Comparison of ENCODE assay signal across 8 cellular contexts in the genomic region with DNA sequence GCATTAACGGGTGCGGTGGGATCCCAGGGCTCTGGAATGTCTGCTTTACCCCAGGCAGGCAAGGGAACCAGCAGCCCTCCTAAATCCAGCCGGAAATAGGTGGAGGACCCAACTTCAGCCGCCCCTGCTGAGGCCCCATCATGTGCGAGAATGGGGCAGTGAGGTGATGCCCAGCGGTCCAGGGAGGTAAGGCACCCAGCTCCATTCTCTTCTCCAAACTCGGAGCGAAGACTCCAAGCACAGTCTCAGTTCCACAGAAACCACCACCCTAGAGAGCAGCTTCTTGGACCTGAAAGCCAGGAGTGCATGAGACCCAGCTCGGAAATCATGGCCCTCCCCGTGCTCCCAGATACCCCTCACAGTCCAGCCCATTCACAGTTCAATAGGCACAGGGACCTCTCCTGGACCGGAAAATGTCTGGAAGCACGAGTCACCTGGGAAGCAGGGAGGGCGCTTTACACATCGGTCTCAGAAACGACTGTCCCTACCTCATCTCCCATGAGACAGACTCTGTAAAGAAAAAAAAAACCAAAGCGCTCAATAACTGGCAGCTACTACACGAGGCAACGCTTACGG. TPM values are rescaled to one million over a fixed set of nuclear protein-coding genes. Genes with fewer than 3 reads are reported as not detected.
DNase-seq lines count a peak whose midpoint lies in the region; ATAC-seq and TF ChIP-seq lines count a peak whose summit lies in the region.

No MANE protein-coding gene starts in this region.

- peak overlapping the region; percentile 65 for H3K4me3 Mint-ChIP-seq in activated naive CD8-positive, alpha-beta T cell
- no peak overlapping the region for H3K4me3 Mint-ChIP-seq in activated naive CD8-positive, alpha-beta T cell treated with anti-CD3 and anti-CD28 coated beads, Interleukin-2, amount 50 U/mL, for 24 hours
- H3K4me3 Mint-ChIP-seq in activated CD8-positive, alpha-beta T cell treated with anti-CD3 and anti-CD28 coated beads, Interleukin-2, amount 10 ng/mL, durations not matched to agents 7 days and 5 days: peak overlapping the region; percentile 25

- POLR2A ChIA-PET in activated CD8-positive, alpha-beta T cell treated with anti-CD3 and anti-CD28 coated beads, Interleukin-2, amount 10 ng/mL, durations not matched to agents 7 days and 5 days (lab: Charles Lee): no interaction called here

- WGBS in tibial nerve, 2 donors: 51 to 52% methylated on average over 18 to 19 of the region's 19 CpGs

- no peaks in the 10 kb centered on the region for H3K36me3 Mint-ChIP-seq in activated naive CD8-positive, alpha-beta T cell
- H3K36me3 Mint-ChIP-seq in activated naive CD8-positive, alpha-beta T cell treated with anti-CD3 and anti-CD28 coated beads, Interleukin-2, amount 50 U/mL, for 24 hours (ENCODE audit: low read depth): no peaks in the 10 kb centered on the region
- H3K36me3 Mint-ChIP-seq in activated CD8-positive, alpha-beta T cell treated with anti-CD3 and anti-CD28 coated beads, Interleukin-2, amount 10 ng/mL, durations not matched to agents 7 days and 5 days (ENCODE audit: low read depth): no peaks in the 10 kb centered on the region

- ATAC-seq in activated naive CD8-positive, alpha-beta T cell treated with anti-CD3 and anti-CD28 coated beads, Interleukin-2, amount 50 U/mL, for 24 hours: no peak
- no peak for ATAC-seq in activated CD8-positive, alpha-beta T cell treated with anti-CD3 and anti-CD28 coated beads, Interleukin-2, amount 10 ng/mL, durations not matched to agents 7 days and 5 days
- ATAC-seq in HG02840 (IDR thresholded peaks at IDR 0.05; ENCODE audit: low FRiP score, unreplicated experiment) (no peak), GM21423 (IDR thresholded peaks at IDR 0.05; ENCODE audit: unreplicated experiment) (no peak)

- H3K9me3 ChIP-seq in tibial nerve: no peaks in the 10 kb centered on the region

- no peak for TF ChIP-seq POLR2A in tibial nerve (IDR thresholded peaks at IDR 0.05)

- H3K4me1 Mint-ChIP-seq in activated naive CD8-positive, alpha-beta T cell (ENCODE audit: low read depth): peaks cover 5% of the 10 kb centered on the region
- H3K4me1 Mint-ChIP-seq in activated naive CD8-positive, alpha-beta T cell treated with anti-CD3 and anti-CD28 coated beads, Interleukin-2, amount 50 U/mL, for 24 hours: peaks cover 7% of the 10 kb centered on the region
- H3K4me1 Mint-ChIP-seq in activated CD8-positive, alpha-beta T cell treated with anti-CD3 and anti-CD28 coated beads, Interleukin-2, amount 10 ng/mL, durations not matched to agents 7 days and 5 days (ENCODE audit: low read depth): peaks cover 10% of the 10 kb centered on the region

- TF ChIP-seq CTCF in tibial nerve (IDR thresholded peaks at IDR 0.05): no peak

- no peaks in the 10 kb centered on the region for H3K9me3 Mint-ChIP-seq in activated naive CD8-positive, alpha-beta T cell (ENCODE audit: low read depth)
- H3K9me3 Mint-ChIP-seq in activated naive CD8-positive, alpha-beta T cell treated with anti-CD3 and anti-CD28 coated beads, Interleukin-2, amount 50 U/mL, for 24 hours: no peaks in the 10 kb centered on the region
- H3K9me3 Mint-ChIP-seq in activated CD8-positive, alpha-beta T cell treated with anti-CD3 and anti-CD28 coated beads, Interleukin-2, amount 10 ng/mL, durations not matched to agents 7 days and 5 days (ENCODE audit: insufficient read depth): no peaks in the 10 kb centered on the region

- H3K4me1 ChIP-seq in tibial nerve: peaks cover 0 to 29% (median 12%) of the 10 kb centered on the region in 4 donors

- no peak overlapping the region for H3K27ac ChIP-seq in tibial nerve

- H3K27me3 ChIP-seq in tibial nerve: peaks cover 0 to 28% of the 10 kb centered on the region in 2 donors

- CTCF ChIA-PET in activated CD8-positive, alpha-beta T cell treated with anti-CD3 and anti-CD28 coated beads, Interleukin-2, amount 10 ng/mL, durations not matched to agents 7 days and 5 days (lab: Charles Lee): no interaction called here

- H3K36me3 ChIP-seq in tibial nerve: no peaks in the 10 kb centered on the region

- H3K4me3 ChIP-seq in tibial nerve: peak overlapping the region in 3 of 4 donors; percentile 46 to 61 (median 56)

- TF ChIP-seq EP300 in tibial nerve (IDR thresholded peaks at IDR 0.05): no peak

- DNase-seq in activated naive CD8-positive, alpha-beta T cell treated with anti-CD3 and anti-CD28 coated beads, Interleukin-2, amount 50 U/mL, for 24 hours: no peak
- DNase-seq in activated CD8-positive, alpha-beta T cell treated with anti-CD3 and anti-CD28 coated beads, Interleukin-2, amount 10 ng/mL, durations not matched to agents 7 days and 5 days: no peak
- DNase-seq in kidney tubule cell (ENCODE audit: low spot score) (peak; percentile 77), tibial nerve (ENCODE audit: low spot score in 2 of 2) (no peak), NCI-H2196 (lab: John Stamatoyannopoulos, UW; ENCODE audit: unreplicated experiment) (no peak)

- no peak overlapping the region for H3K27ac Mint-ChIP-seq in activated naive CD8-positive, alpha-beta T cell
- H3K27ac Mint-ChIP-seq in activated naive CD8-positive, alpha-beta T cell treated with anti-CD3 and anti-CD28 coated beads, Interleukin-2, amount 50 U/mL, for 24 hours: no peak overlapping the region
- H3K27ac Mint-ChIP-seq in activated CD8-positive, alpha-beta T cell treated with anti-CD3 and anti-CD28 coated beads, Interleukin-2, amount 10 ng/mL, durations not matched to agents 7 days and 5 days: no peak overlapping the region

- peaks cover 31% of the 10 kb centered on the region for H3K27me3 Mint-ChIP-seq in activated naive CD8-positive, alpha-beta T cell
- H3K27me3 Mint-ChIP-seq in activated naive CD8-positive, alpha-beta T cell treated with anti-CD3 and anti-CD28 coated beads, Interleukin-2, amount 50 U/mL, for 24 hours: peaks cover 54% of the 10 kb centered on the region
- peaks cover 48% of the 10 kb centered on the region for H3K27me3 Mint-ChIP-seq in activated CD8-positive, alpha-beta T cell treated with anti-CD3 and anti-CD28 coated beads, Interleukin-2, amount 10 ng/mL, durations not matched to agents 7 days and 5 days (ENCODE audit: low read depth)

RNA-seq across cellular contexts. Expression of a gene that starts 2.1 kb away (rescaled TPM):
- not detected for total RNA-seq in activated CD8-positive, alpha-beta T cell treated with anti-CD3 and anti-CD28 coated beads, Interleukin-2, amount 10 ng/mL, durations not matched to agents 7 days and 5 days
- 1 to 10 TPM in 2 of 4 donors, under 1 TPM in 2; 0.78 to 2.8 (median 1.7) TPM for total RNA-seq in tibial nerve
